Comparison of ENCODE assay signal across 8 cellular contexts in the genomic region with DNA sequence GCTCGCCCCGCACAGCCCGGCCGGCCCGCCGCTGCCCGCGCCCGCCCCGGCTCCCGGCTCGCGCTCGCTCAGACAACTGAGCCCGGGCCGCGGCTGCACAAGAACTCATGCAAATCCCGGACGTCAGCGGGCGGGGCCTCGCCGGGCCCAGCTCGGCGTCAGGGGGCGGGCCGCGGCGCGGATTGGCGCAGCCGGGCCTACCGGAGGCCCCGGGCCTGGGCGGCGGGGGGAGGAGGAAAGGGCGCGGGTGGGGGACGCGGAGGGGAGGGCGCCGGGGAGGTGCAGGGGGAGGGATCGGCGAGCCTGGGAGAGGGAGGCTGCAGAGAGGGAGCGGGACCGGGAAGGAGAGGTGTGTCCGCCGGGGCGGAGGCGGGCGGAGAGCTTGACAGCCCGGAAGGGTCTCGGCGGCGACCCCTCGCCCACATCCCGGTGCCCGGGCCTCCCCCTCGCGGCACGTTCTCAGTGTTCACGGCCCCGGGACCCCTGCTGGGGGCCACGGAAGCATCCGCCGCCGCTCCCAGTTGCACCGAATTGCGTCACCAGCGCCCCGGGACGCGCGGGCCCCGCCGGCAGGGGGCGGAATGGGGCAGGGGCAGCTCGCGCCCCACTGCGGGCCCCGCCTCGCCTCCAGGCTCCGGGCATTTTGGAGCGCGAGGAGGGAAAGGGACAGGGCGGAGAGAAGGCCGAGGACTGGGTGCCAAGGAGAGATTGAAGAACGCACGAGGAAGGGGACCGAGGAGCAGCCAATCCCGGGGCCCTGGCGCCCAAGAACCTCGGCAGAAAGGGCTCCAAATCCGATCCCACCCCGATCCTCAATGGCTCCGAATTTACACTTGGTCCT. TPM values are rescaled to one million over a fixed set of nuclear protein-coding genes. Genes with fewer than 3 reads are reported as not detected.
A peak's percentile ranks its signal among the peaks of the same experiment; 100 is the strongest.
DNase-seq lines count a peak whose midpoint lies in the region; ATAC-seq and TF ChIP-seq lines count a peak whose summit lies in the region.

Gene CBX4 (minus strand): TSS at position 78 of the 841 bp plus-strand sequence. CDS start 189 bp downstream, outside the sequence.

- intact Hi-C loops in dendritic cell treated with granulocyte-macrophage colony-stimulating factor and Interleukin-4, amounts not matched to agents 40 ng/mL and 50 ng/mL, for 4 days (cut with micrococcal nuclease), result loop anchor here (2.0 kb wide), 1 partner anchor 43 kb away; the partner anchor contains the start of gene CBX8

- peak within 1 kb of the TSS; percentile 66 to 94 (median 72) for H3K4me3 ChIP-seq in liver (ENCODE audit: low read depth in 1 of 3, low read length in 3 of 3)

- H3K36me3 ChIP-seq in liver (ENCODE audit: control insufficient read depth in 4 of 4, insufficient read depth in 3 of 4, low read depth in 1 of 4, low read length in 3 of 4), result peaks cover 0 to 2% (median under 1%) of the 10 kb centered on the region in 4 donors

- WGBS in liver, result 1% methylated on average over 96 of the region's 96 CpGs

- peaks cover 41% of the 10 kb centered on the region for H3K27me3 Mint-ChIP-seq in dendritic cell treated with granulocyte-macrophage colony-stimulating factor and Interleukin-4, amounts not matched to agents 40 ng/mL and 50 ng/mL, for 4 days

- H3K36me3 Mint-ChIP-seq in dendritic cell treated with granulocyte-macrophage colony-stimulating factor and Interleukin-4, amounts not matched to agents 40 ng/mL and 50 ng/mL, for 4 days (ENCODE audit: low read depth), result peaks cover 41% of the 10 kb centered on the region

- peak within 1 kb of the TSS; percentile 93 for H3K27ac Mint-ChIP-seq in dendritic cell treated with granulocyte-macrophage colony-stimulating factor and Interleukin-4, amounts not matched to agents 40 ng/mL and 50 ng/mL, for 4 days

- no peaks in the 10 kb centered on the region for H3K9me3 ChIP-seq in liver (ENCODE audit: control insufficient read depth in 4 of 4, low read length in 3 of 4)

- H3K4me1 Mint-ChIP-seq in dendritic cell treated with granulocyte-macrophage colony-stimulating factor and Interleukin-4, amounts not matched to agents 40 ng/mL and 50 ng/mL, for 4 days (ENCODE audit: low read depth), result peaks cover 78% of the 10 kb centered on the region

- TF ChIP-seq POLR2A in GM19193 (IDR thresholded peaks at IDR 0.05; ENCODE audit: extremely low read depth, insufficient read depth, insufficient read length), result peak; percentile 89

- H3K9me3 Mint-ChIP-seq in dendritic cell treated with granulocyte-macrophage colony-stimulating factor and Interleukin-4, amounts not matched to agents 40 ng/mL and 50 ng/mL, for 4 days, result no peaks in the 10 kb centered on the region

- H3K27me3 ChIP-seq in liver (ENCODE audit: control insufficient read depth in 4 of 4, insufficient read depth in 4 of 4, low read length in 3 of 4), result no peaks in the 10 kb centered on the region

- DNase-seq in AG20443 (ENCODE audit: low spot score) (peak; percentile 98), NCI-H526 treated with DMSO at 0.1 percent for 48 hours (lab: John Stamatoyannopoulos, UW) (peak; percentile 80)
- peak; percentile 91 for DNase-seq in activated CD4-positive, alpha-beta T cell treated with anti-CD3 and anti-CD28 coated beads, Interleukin-2, amount 50 U/mL, for 1 hour
- peak; percentile 93 for DNase-seq in stimulated activated CD4-positive, alpha-beta T cell treated with anti-CD3 and anti-CD28 coated beads, Interleukin-4, amount 100 ng/mL, for 1 hour

- H3K4me3 Mint-ChIP-seq in dendritic cell treated with granulocyte-macrophage colony-stimulating factor and Interleukin-4, amounts not matched to agents 40 ng/mL and 50 ng/mL, for 4 days, result peak within 1 kb of the TSS; percentile 92

- H3K27ac ChIP-seq in liver (ENCODE audit: low read depth in 1 of 2, low read length in 2 of 2), result peak within 1 kb of the TSS; percentile 79 to 94

- TF ChIP-seq RAD21 in liver (IDR thresholded peaks at IDR 0.05), result peak; percentile 41 to 68

- peak; percentile 32 for ATAC-seq in HG03469 (IDR thresholded peaks at IDR 0.05; ENCODE audit: unreplicated experiment)

- TF ChIP-seq CTCF in liver (IDR thresholded peaks at IDR 0.05; ENCODE audit: low read depth, low read length, missing input control), result peak; percentile 66

- peaks cover 30 to 85% (median 50%) of the 10 kb centered on the region in 4 donors for H3K4me1 ChIP-seq in liver (ENCODE audit: control insufficient read depth in 4 of 4, insufficient read depth in 4 of 4, low read length in 3 of 4)

- H3K9ac ChIP-seq in liver (ENCODE audit: low read depth in 1 of 2, low read length in 2 of 2), result peak within 1 kb of the TSS; percentile 69 to 92

TF ChIP-seq in liver, 16 proteins besides CTCF, POLR2A, EP300 and RAD21:
- TF ChIP-seq RXRA (IDR thresholded peaks at IDR 0.05), result no peak
- TF ChIP-seq YY1 (IDR thresholded peaks at IDR 0.05), result peak; percentile 67
- peak; percentile 16 for TF ChIP-seq SP1 (IDR thresholded peaks at IDR 0.05)
- no peak for TF ChIP-seq MAX (IDR thresholded peaks at IDR 0.05)
- no peak for TF ChIP-seq GABPA (IDR thresholded peaks at IDR 0.05 in 1 of 2, conservative IDR thresholded peaks at IDR 0.05 in 1 of 2)
- TF ChIP-seq, protein P1, sequence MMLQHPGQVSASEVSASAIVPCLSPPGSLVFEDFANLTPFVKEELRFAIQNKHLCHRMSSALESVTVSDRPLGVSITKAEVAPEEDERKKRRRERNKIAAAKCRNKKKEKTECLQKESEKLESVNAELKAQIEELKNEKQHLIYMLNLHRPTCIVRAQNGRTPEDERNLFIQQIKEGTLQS (IDR thresholded peaks at IDR 0.05), result peak; percentile 32
- no peak for TF ChIP-seq FOXA2 (IDR thresholded peaks at IDR 0.05)

RNA-seq across cellular contexts. Expression of gene CBX4, which starts in this region (rescaled TPM):
- total RNA-seq in liver, result 1 to 10 TPM; 4.8 to 7.7 TPM
- polyA plus RNA-seq in liver, result 1 to 10 TPM; 4.9 to 8.9 TPM

Comparison
In these comparisons a context has a peak if more than half of its experiments do, and no peak if none do; other contexts are left out.
1. Peak in every context shown above with its lines: DNase-seq, ATAC-seq, H3K4me3 ChIP-seq and H3K27ac ChIP-seq.